1 cellular context compared by ENCODE assay signal in the genomic region with DNA sequence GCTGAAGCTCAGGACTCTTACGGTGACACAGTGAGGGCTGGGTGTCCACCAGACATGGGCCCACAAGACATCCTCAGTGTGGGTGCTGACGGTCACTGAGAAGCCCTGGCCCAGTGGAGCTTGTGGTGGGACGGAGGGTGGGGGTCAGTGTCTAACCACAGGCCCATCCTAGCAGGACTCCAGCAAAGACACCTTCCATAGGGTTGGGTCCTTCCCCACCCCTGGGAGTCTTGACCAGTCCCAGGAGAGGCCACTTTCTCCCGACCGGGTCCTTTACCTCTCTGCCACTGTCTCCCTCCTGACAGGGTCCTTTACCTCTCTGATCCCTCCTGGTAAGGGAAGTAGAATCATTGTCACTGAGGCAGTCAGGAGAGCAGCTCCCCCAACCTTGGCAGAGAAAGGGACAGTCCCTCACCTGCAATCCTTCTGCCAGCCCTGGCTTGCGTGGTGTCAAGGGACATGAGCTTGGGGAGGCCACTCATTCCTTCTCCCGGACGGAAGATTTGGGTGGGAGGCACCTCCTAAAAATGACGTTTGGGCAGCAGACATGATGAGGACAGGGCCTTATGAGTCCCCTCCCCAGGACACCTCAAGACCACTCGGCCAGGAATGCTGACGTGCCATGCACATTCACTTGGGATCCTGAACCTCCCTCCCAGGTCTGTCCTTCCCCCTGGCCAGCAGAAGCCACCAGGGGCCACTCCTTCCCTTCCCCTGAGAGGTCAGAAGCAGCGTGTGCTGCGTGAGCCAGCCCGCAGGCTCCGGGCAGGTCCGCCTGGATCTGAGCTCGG.
TF ChIP-seq lines count a peak whose summit lies in the region.

No MANE protein-coding gene starts in this region.

TF ChIP-seq in WTC11, 78 proteins besides CTCF, POLR2A, EP300 and RAD21 (continued from another document):
- TF ChIP-seq, protein P1, sequence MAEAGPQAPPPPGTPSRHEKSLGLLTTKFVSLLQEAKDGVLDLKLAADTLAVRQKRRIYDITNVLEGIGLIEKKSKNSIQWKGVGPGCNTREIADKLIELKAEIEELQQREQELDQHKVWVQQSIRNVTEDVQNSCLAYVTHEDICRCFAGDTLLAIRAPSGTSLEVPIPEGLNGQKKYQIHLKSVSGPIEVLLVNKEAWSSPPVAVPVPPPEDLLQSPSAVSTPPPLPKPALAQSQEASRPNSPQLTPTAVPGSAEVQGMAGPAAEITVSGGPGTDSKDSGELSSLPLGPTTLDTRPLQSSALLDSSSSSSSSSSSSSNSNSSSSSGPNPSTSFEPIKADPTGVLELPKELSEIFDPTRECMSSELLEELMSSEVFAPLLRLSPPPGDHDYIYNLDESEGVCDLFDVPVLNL (CRISPR knock-in tag; IDR thresholded peaks at IDR 0.05; ENCODE audit: borderline replicate concordance, low read depth), result no peak
- TF ChIP-seq IRF2 (CRISPR knock-in tag; IDR thresholded peaks at IDR 0.05; ENCODE audit: borderline replicate concordance, low read depth) (no peak), SP1 (CRISPR knock-in tag; conservative IDR thresholded peaks at IDR 0.05) (no peak), EMX1 (CRISPR knock-in tag; IDR thresholded peaks at IDR 0.05) (no peak), FOXJ3 (CRISPR knock-in tag; IDR thresholded peaks at IDR 0.05; ENCODE audit: borderline replicate concordance) (no peak), TEAD4 (CRISPR knock-in tag; IDR thresholded peaks at IDR 0.05) (no peak), SMAD4 (CRISPR knock-in tag; IDR thresholded peaks at IDR 0.05) (no peak)
- TF ChIP-seq, protein P2, sequence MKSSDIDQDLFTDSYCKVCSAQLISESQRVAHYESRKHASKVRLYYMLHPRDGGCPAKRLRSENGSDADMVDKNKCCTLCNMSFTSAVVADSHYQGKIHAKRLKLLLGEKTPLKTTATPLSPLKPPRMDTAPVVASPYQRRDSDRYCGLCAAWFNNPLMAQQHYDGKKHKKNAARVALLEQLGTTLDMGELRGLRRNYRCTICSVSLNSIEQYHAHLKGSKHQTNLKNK (CRISPR knock-in tag; IDR thresholded peaks at IDR 0.05), result no peak
